In genomic region chr10:14477408-14477710, GRCh38 we compare ENCODE assay signal across 24 cellular contexts.
DNase-seq lines count a peak whose midpoint lies in the region; ATAC-seq and TF ChIP-seq lines count a peak whose summit lies in the region.
"Had no signal": no experiment of that assay in that cellular context is flagged by ENCODE, and none has a peak within 500 bp of the region (broad histone marks: within the 10 kb centered on the region; RNA-seq: fewer than 3 reads in every experiment).

No MANE protein-coding gene starts in this region.

- H3K4ac ChIP-seq in trophoblast cell (ENCODE audit: low read depth, low read length), result peak overlapping the region; percentile 78

- H3K27ac Mint-ChIP-seq in Caco-2 (ENCODE audit: unreplicated experiment) (peak overlapping the region; percentile 21), chondrocyte (ENCODE audit: unreplicated experiment) (peak overlapping the region; percentile 90)
- H3K27ac Mint-ChIP-seq: activated CD4-positive, alpha-beta memory T cell treated with anti-CD3 and anti-CD28 coated beads, Interleukin-2, amount 10 ng/mL, durations not matched to agents 7 days and 5 days; CD8-positive, alpha-beta memory T cell had no signal

- no peak overlapping the region for H3K4me2 ChIP-seq in trophoblast cell (ENCODE audit: low read length)

- H3K36me3 ChIP-seq in Caco-2 (ENCODE audit: control insufficient read depth, insufficient read depth, low read length), result no peaks in the 10 kb centered on the region
- no peaks in the 10 kb centered on the region for H3K36me3 ChIP-seq in trophoblast cell (ENCODE audit: control insufficient read depth in 1 of 2, insufficient read depth in 2 of 2, low read length in 2 of 2)
- H3K36me3 ChIP-seq: stomach, upper lobe of left lung had no signal

- DNase-seq in Caco-2 (no peak), LHCN-M2 (ENCODE audit: low read depth) (peak; percentile 84), chondrocyte (ENCODE audit: low spot score) (no peak), trophoblast cell (no peak), NOMO-1 (lab: John Stamatoyannopoulos, UW; ENCODE audit: unreplicated experiment in 2 of 2) (no peak), OCI-M2 (lab: John Stamatoyannopoulos, UW; ENCODE audit: unreplicated experiment) (no peak), Kasumi-1 (lab: John Stamatoyannopoulos, UW) (no peak)
- DNase-seq: activated CD4-positive, alpha-beta memory T cell treated with anti-CD3 and anti-CD28 coated beads, Interleukin-2, amount 10 ng/mL, durations not matched to agents 7 days and 5 days; activated effector memory CD4-positive, alpha-beta T cell treated with anti-CD3 and anti-CD28 coated beads, Interleukin-2, amount 50 U/mL, for 16 hours; CD8-positive, alpha-beta memory T cell; DMS79 treated with DMSO at 0.1 percent for 48 hours; H7; left colon; MV-4-11; naive thymus-derived CD8-positive, alpha-beta T cell; NCI-H187; right cardiac atrium; stomach; SW 1271; upper lobe of left lung had no signal

- no peak overlapping the region for H3K4me3 ChIP-seq in Caco-2 (ENCODE audit: low read depth, low read length)
- H3K4me3 ChIP-seq in trophoblast cell (ENCODE audit: low read depth, low read length), result no peak overlapping the region
- H3K4me3 ChIP-seq: stomach, upper lobe of left lung had no signal

- H3K18ac ChIP-seq in trophoblast cell (ENCODE audit: low read length), result peak overlapping the region; percentile 21

- H2BK5ac ChIP-seq in trophoblast cell (ENCODE audit: low read depth, low read length, poor library complexity), result peak overlapping the region; percentile 67

- CTCF ChIA-PET in Caco-2 (lab: Charles Lee), result interaction anchor here (1.0 to 1.8 kb wide), 2 partner anchors 92 to 280 kb away, joined by 3 to 4 read pairs; no protein-coding TSS in a partner anchor

- no peaks in the 10 kb centered on the region for H3K4me1 Mint-ChIP-seq in Caco-2 (ENCODE audit: low read depth, unreplicated experiment)
- H3K4me1 Mint-ChIP-seq in chondrocyte (ENCODE audit: low read depth), result peaks cover 48% of the 10 kb centered on the region
- H3K4me1 Mint-ChIP-seq: activated CD4-positive, alpha-beta memory T cell treated with anti-CD3 and anti-CD28 coated beads, Interleukin-2, amount 10 ng/mL, durations not matched to agents 7 days and 5 days; CD8-positive, alpha-beta memory T cell; naive thymus-derived CD8-positive, alpha-beta T cell had no signal

- H3K27ac ChIP-seq in trophoblast cell (ENCODE audit: low read depth, low read length), result no peak overlapping the region
- H3K27ac ChIP-seq: parathyroid adenoma, stomach, upper lobe of left lung had no signal

- H3K27me3 Mint-ChIP-seq in Caco-2 (ENCODE audit: insufficient read depth, unreplicated experiment), result peaks cover 3% of the 10 kb centered on the region
- no peaks in the 10 kb centered on the region for H3K27me3 Mint-ChIP-seq in chondrocyte (ENCODE audit: low read depth)

- intact Hi-C loops in Caco-2 (cut with micrococcal nuclease; ENCODE audit: unreplicated experiment), result loop anchor here (5.0 kb wide), 2 partner anchors 100 to 690 kb away; no protein-coding TSS in a partner anchor

- H2BK120ac ChIP-seq in trophoblast cell (ENCODE audit: insufficient read depth, low read length, poor library complexity), result peak overlapping the region; percentile 84

- H3K9me3 ChIP-seq in Caco-2 (0 out of 2 replicates have a peak, but pooled peaks cover 9% of the 10 kb centered on the region), trophoblast cell (ENCODE audit: insufficient read depth, low read depth, low read length) (no peaks in the 10 kb centered on the region)
- H3K9me3 ChIP-seq: stomach, upper lobe of left lung had no signal

- POLR2A ChIA-PET in Caco-2 (lab: Charles Lee), result no interaction called here

- H3K14ac ChIP-seq in trophoblast cell (ENCODE audit: low read length), result peak overlapping the region; percentile 93

- peaks cover 2% of the 10 kb centered on the region for H3K79me2 ChIP-seq in trophoblast cell (ENCODE audit: control insufficient read depth, insufficient read depth, low read length, poor library complexity)
- H3K79me2 ChIP-seq: parathyroid adenoma had no signal

- WGBS in trophoblast cell (ENCODE audit: extremely low coverage, insufficient coverage, insufficient read length), result no CpG with 5 or more reads among the region's 4 CpGs

- H3K9ac ChIP-seq in trophoblast cell (ENCODE audit: low read length), result no peak overlapping the region
- H3K9ac ChIP-seq: parathyroid adenoma had no signal

- H3K9me3 Mint-ChIP-seq in Caco-2 (ENCODE audit: unreplicated experiment) (no peaks in the 10 kb centered on the region), chondrocyte (ENCODE audit: low read depth) (no peaks in the 10 kb centered on the region)
- H3K9me3 Mint-ChIP-seq: activated CD4-positive, alpha-beta memory T cell treated with anti-CD3 and anti-CD28 coated beads, Interleukin-2, amount 10 ng/mL, durations not matched to agents 7 days and 5 days; CD8-positive, alpha-beta memory T cell; naive thymus-derived CD8-positive, alpha-beta T cell had no signal

- H3K79me1 ChIP-seq in trophoblast cell (ENCODE audit: low read length), result peaks cover 17% of the 10 kb centered on the region

- H2BK12ac ChIP-seq in trophoblast cell (ENCODE audit: low read length), result peak overlapping the region; percentile 99

- H4K12ac ChIP-seq in trophoblast cell (ENCODE audit: low read depth, low read length), result no peak overlapping the region

- no TSS peak for BruUV-seq in Caco-2 (replicated peaks; lab: Mats Ljungman, UMichigan)

- H3K4me3 Mint-ChIP-seq in Caco-2 (ENCODE audit: unreplicated experiment) (no peak overlapping the region), chondrocyte (ENCODE audit: unreplicated experiment) (no peak overlapping the region)
- H3K4me3 Mint-ChIP-seq: activated CD4-positive, alpha-beta memory T cell treated with anti-CD3 and anti-CD28 coated beads, Interleukin-2, amount 10 ng/mL, durations not matched to agents 7 days and 5 days; CD8-positive, alpha-beta memory T cell; naive thymus-derived CD8-positive, alpha-beta T cell had no signal

- H4K91ac ChIP-seq in trophoblast cell (ENCODE audit: low read depth, low read length), result peak overlapping the region; percentile 90

- H2AK5ac ChIP-seq in trophoblast cell (ENCODE audit: low read length), result peak overlapping the region; percentile 51

- H2AFZ ChIP-seq in trophoblast cell (ENCODE audit: insufficient read depth, low read length, poor library complexity), result no peak overlapping the region
- H2AFZ ChIP-seq: parathyroid adenoma had no signal

- H3K27me3 ChIP-seq in Caco-2 (replicated peaks; ENCODE audit: control insufficient read depth, insufficient read depth, low read length) (no peaks in the 10 kb centered on the region), trophoblast cell (ENCODE audit: insufficient read depth, low read length) (no peaks in the 10 kb centered on the region)
- H3K27me3 ChIP-seq: stomach, upper lobe of left lung had no signal

- H4K8ac ChIP-seq in trophoblast cell (ENCODE audit: low read depth, low read length), result peak overlapping the region; percentile 69

- TF ChIP-seq CTCF in Caco-2 (IDR thresholded peaks at IDR 0.05; ENCODE audit: insufficient read depth in 1 of 2, low read depth in 1 of 2, low read length in 1 of 2, severe bottlenecking in 1 of 2, unreplicated experiment in 1 of 2) (no peak), chondrocyte (IDR thresholded peaks at IDR 0.05) (no peak)

- no peaks in the 10 kb centered on the region for H3K36me3 Mint-ChIP-seq in Caco-2 (ENCODE audit: insufficient read depth, unreplicated experiment)
- H3K36me3 Mint-ChIP-seq in chondrocyte (ENCODE audit: low read depth), result no peaks in the 10 kb centered on the region
- H3K36me3 Mint-ChIP-seq: CD8-positive, alpha-beta memory T cell; naive thymus-derived CD8-positive, alpha-beta T cell had no signal

- no peak overlapping the region for H3K23ac ChIP-seq in trophoblast cell (ENCODE audit: low read length)

- peaks cover 4% of the 10 kb centered on the region; the same call in 1 of the 2 replicates for H3K4me1 ChIP-seq in Caco-2
- H3K4me1 ChIP-seq in trophoblast cell (ENCODE audit: control insufficient read depth in 1 of 2, insufficient read depth in 2 of 2, low read length in 2 of 2), result peaks cover 11 to 15% of the 10 kb centered on the region in 2 experiments
- H3K4me1 ChIP-seq: parathyroid adenoma, upper lobe of left lung had no signal

- no peak for ATAC-seq in HG03196 (IDR thresholded peaks at IDR 0.05; ENCODE audit: unreplicated experiment)
- ATAC-seq: activated CD4-positive, CD25-positive, alpha-beta regulatory T cell treated with anti-CD3 and anti-CD28 coated beads, Interleukin-2, amount 50 U/mL, for 24 hours; left colon; naive thymus-derived CD8-positive, alpha-beta T cell; right cardiac atrium; Right ventricle myocardium inferior had no signal
